ENCODE assay signal across 14 cellular contexts in genomic region chr1:40313329-40313957, GRCh38. TPM values are rescaled to one million over a fixed set of nuclear protein-coding genes. Genes with fewer than 3 reads are reported as not detected.
DNase-seq lines count a peak whose midpoint lies in the region; ATAC-seq, FAIRE-seq and TF ChIP-seq lines count a peak whose summit lies in the region.
"Had no signal": no experiment of that assay in that cellular context is flagged by ENCODE, and none has a peak within 500 bp of the region (broad histone marks: within the 10 kb centered on the region; RNA-seq: fewer than 3 reads in every experiment).

No MANE protein-coding gene starts in this region.

- no peaks in the 10 kb centered on the region for H3K36me3 ChIP-seq in colonic mucosa
- H3K36me3 ChIP-seq: lower lobe of right lung, suprapubic skin had no signal

- TF ChIP-seq CTCF in dorsolateral prefrontal cortex (IDR thresholded peaks at IDR 0.05 in 54 of 56, conservative IDR thresholded peaks at IDR 0.05 in 2 of 56; ENCODE audit: low read depth in 1 of 56, partially characterized antibody in 56 of 56), result no peak
- no peak for TF ChIP-seq CTCF in colonic mucosa (IDR thresholded peaks at IDR 0.05)

- H3K9me3 ChIP-seq in colonic mucosa, result no peaks in the 10 kb centered on the region
- H3K9me3 ChIP-seq: lower lobe of right lung, suprapubic skin had no signal

- no peak overlapping the region for H3K9ac ChIP-seq in colonic mucosa (ENCODE audit: low read depth in 2 of 2, low read length in 2 of 2)

- peak overlapping the region; percentile 70 for H3K27ac Mint-ChIP-seq in activated naive CD8-positive, alpha-beta T cell treated with anti-CD3 and anti-CD28 coated beads, Interleukin-2, amount 10 ng/mL, durations not matched to agents 7 days and 5 days
- H3K27ac Mint-ChIP-seq in activated naive CD8-positive, alpha-beta T cell treated with anti-CD3 and anti-CD28 coated beads for 36 hours, result no peak overlapping the region

- intact Hi-C loops in dorsolateral prefrontal cortex (cut with DNase I) (loop anchor here (5.0 to 10.0 kb wide), 2 partner anchors 91 to 216 kb away; partner anchors contain the start of gene PPT1 (in 1 of the 2)), colonic mucosa (cut with DNase I) (no loop called here)

- peaks cover 19% of the 10 kb centered on the region for H3K4me1 ChIP-seq in colonic mucosa

- peaks cover 24% of the 10 kb centered on the region for H3K27me3 Mint-ChIP-seq in activated naive CD8-positive, alpha-beta T cell treated with anti-CD3 and anti-CD28 coated beads, Interleukin-2, amount 10 ng/mL, durations not matched to agents 7 days and 5 days
- H3K27me3 Mint-ChIP-seq in activated naive CD8-positive, alpha-beta T cell treated with anti-CD3 and anti-CD28 coated beads for 36 hours, result peaks cover 12% of the 10 kb centered on the region

- H3K4me3 ChIP-seq in dorsolateral prefrontal cortex, result peak overlapping the region in 1 of 59 donors; percentile 72
- no peak overlapping the region for H3K4me3 ChIP-seq in colonic mucosa
- H3K4me3 ChIP-seq: lower lobe of right lung, suprapubic skin had no signal

- peaks cover 0 to 28% (median 11%) of the 10 kb centered on the region in 45 donors for H3K27me3 ChIP-seq in dorsolateral prefrontal cortex
- peaks cover 30% of the 10 kb centered on the region for H3K27me3 ChIP-seq in colonic mucosa

- no peaks in the 10 kb centered on the region for H3K36me3 Mint-ChIP-seq in activated naive CD8-positive, alpha-beta T cell treated with anti-CD3 and anti-CD28 coated beads, Interleukin-2, amount 10 ng/mL, durations not matched to agents 7 days and 5 days
- H3K36me3 Mint-ChIP-seq in activated naive CD8-positive, alpha-beta T cell treated with anti-CD3 and anti-CD28 coated beads for 36 hours, result no peaks in the 10 kb centered on the region

- POLR2A ChIA-PET in activated naive CD8-positive, alpha-beta T cell treated with anti-CD3 and anti-CD28 coated beads, Interleukin-2, amount 10 ng/mL, durations not matched to agents 7 days and 5 days (lab: Charles Lee), result no interaction called here

- H3K4me3 Mint-ChIP-seq in activated naive CD8-positive, alpha-beta T cell treated with anti-CD3 and anti-CD28 coated beads, Interleukin-2, amount 10 ng/mL, durations not matched to agents 7 days and 5 days, result peak overlapping the region; percentile 33
- H3K4me3 Mint-ChIP-seq in activated naive CD8-positive, alpha-beta T cell treated with anti-CD3 and anti-CD28 coated beads for 36 hours, result no peak overlapping the region
- H3K4me3 Mint-ChIP-seq: activated CD4-positive, alpha-beta T cell treated with anti-CD3 and anti-CD28 coated beads for 36 hours had no signal

- no peaks in the 10 kb centered on the region for H3K9me3 Mint-ChIP-seq in activated naive CD8-positive, alpha-beta T cell treated with anti-CD3 and anti-CD28 coated beads, Interleukin-2, amount 10 ng/mL, durations not matched to agents 7 days and 5 days
- no peaks in the 10 kb centered on the region for H3K9me3 Mint-ChIP-seq in activated naive CD8-positive, alpha-beta T cell treated with anti-CD3 and anti-CD28 coated beads for 36 hours
- H3K9me3 Mint-ChIP-seq: effector memory CD8-positive, alpha-beta T cell had no signal

- no peak for ATAC-seq in activated naive CD8-positive, alpha-beta T cell treated with anti-CD3 and anti-CD28 coated beads, Interleukin-2, amount 10 ng/mL, durations not matched to agents 7 days and 5 days (ENCODE audit: low read depth)
- ATAC-seq in HG03196 (IDR thresholded peaks at IDR 0.05; ENCODE audit: unreplicated experiment) (no peak), HG02678 (IDR thresholded peaks at IDR 0.05; ENCODE audit: unreplicated experiment) (no peak)
- ATAC-seq: activated CD4-positive, alpha-beta T cell treated with anti-CD3 and anti-CD28 coated beads for 36 hours; effector memory CD8-positive, alpha-beta T cell; lower lobe of right lung had no signal

- H3K27ac ChIP-seq in dorsolateral prefrontal cortex (peak overlapping the region in 43 of 59 donors; percentile 76 to 100 (median 98)), colonic mucosa (no peak overlapping the region)
- H3K27ac ChIP-seq: lower lobe of right lung, suprapubic skin had no signal

- no peak for DNase-seq in activated naive CD8-positive, alpha-beta T cell treated with anti-CD3 and anti-CD28 coated beads, Interleukin-2, amount 10 ng/mL, durations not matched to agents 7 days and 5 days
- no peak for DNase-seq in activated naive CD8-positive, alpha-beta T cell treated with anti-CD3 and anti-CD28 coated beads for 36 hours
- peak; percentile 91 for DNase-seq in M059J (ENCODE audit: low read depth)
- DNase-seq in dorsolateral prefrontal cortex, result no peak
- peak; percentile 56 for DNase-seq in urothelium cell line (ENCODE audit: low spot score)
- no peak for DNase-seq in colonic mucosa
- DNase-seq: activated CD4-positive, alpha-beta T cell treated with anti-CD3 and anti-CD28 coated beads for 36 hours; effector memory CD8-positive, alpha-beta T cell; lower lobe of right lung; SHP77 treated with DMSO at 0.1 percent for 48 hours had no signal

- FAIRE-seq in urothelium cell line (lab: Jason Lieb, UNC), result no peak
- FAIRE-seq: H54 had no signal

- H3K4me1 Mint-ChIP-seq in activated naive CD8-positive, alpha-beta T cell treated with anti-CD3 and anti-CD28 coated beads, Interleukin-2, amount 10 ng/mL, durations not matched to agents 7 days and 5 days, result peaks cover 21% of the 10 kb centered on the region
- H3K4me1 Mint-ChIP-seq in activated naive CD8-positive, alpha-beta T cell treated with anti-CD3 and anti-CD28 coated beads for 36 hours, result peaks cover 24% of the 10 kb centered on the region

RNA-seq across cellular contexts. Expression of gene COL9A2, which starts 3.6 kb away (rescaled TPM):
- total RNA-seq in activated naive CD8-positive, alpha-beta T cell treated with anti-CD3 and anti-CD28 coated beads, Interleukin-2, amount 10 ng/mL, durations not matched to agents 7 days and 5 days, result 1 to 10 TPM; 6.0 to 7.2 TPM
- 1 to 10 TPM; 2.5 to 3.0 TPM for total RNA-seq in activated naive CD8-positive, alpha-beta T cell treated with anti-CD3 and anti-CD28 coated beads for 36 hours
- 2.8 and 11.1 TPM in 2 replicates for total RNA-seq in M059J (2014; rRNA removed; shearing (Covaris generic))
- total RNA-seq in dorsolateral prefrontal cortex (100 to 1,000 TPM in 2 of 120 experiments, 10 to 100 TPM in 118; 11.0 to 162 (median 38.4) TPM), colonic mucosa (1 to 10 TPM; 4.0 to 6.5 TPM)

RNA-seq across cellular contexts. Expression of gene ZMPSTE24, which starts 55.4 kb away (rescaled TPM):
- 10 to 100 TPM; 20.6 to 21.2 TPM for total RNA-seq in activated naive CD8-positive, alpha-beta T cell treated with anti-CD3 and anti-CD28 coated beads, Interleukin-2, amount 10 ng/mL, durations not matched to agents 7 days and 5 days
- total RNA-seq in activated naive CD8-positive, alpha-beta T cell treated with anti-CD3 and anti-CD28 coated beads for 36 hours, result 10 to 100 TPM; 39.6 to 41.0 TPM
- total RNA-seq in M059J (2014; rRNA removed; shearing (Covaris generic)), result 88.3 and 109 TPM in 2 replicates
- 10 to 100 TPM; 20.8 to 36.8 (median 28.6) TPM for total RNA-seq in dorsolateral prefrontal cortex
- 10 to 100 TPM; 49.7 to 62.8 TPM for total RNA-seq in colonic mucosa

Comparison
In these comparisons a context has a peak if more than half of its experiments do, and no peak if none do; other contexts are left out.
1. DNase-seq: peak in M059J (single experiment) and urothelium cell line (single experiment); none in activated naive CD8-positive, alpha-beta T cell treated with anti-CD3 and anti-CD28 coated beads, Interleukin-2, amount 10 ng/mL, durations not matched to agents 7 days and 5 days (single experiment), activated naive CD8-positive, alpha-beta T cell treated with anti-CD3 and anti-CD28 coated beads for 36 hours (single experiment), dorsolateral prefrontal cortex (0 of 10) and colonic mucosa (single experiment).